Comparison of ENCODE assay signal across 1 cellular context in the genomic region with DNA sequence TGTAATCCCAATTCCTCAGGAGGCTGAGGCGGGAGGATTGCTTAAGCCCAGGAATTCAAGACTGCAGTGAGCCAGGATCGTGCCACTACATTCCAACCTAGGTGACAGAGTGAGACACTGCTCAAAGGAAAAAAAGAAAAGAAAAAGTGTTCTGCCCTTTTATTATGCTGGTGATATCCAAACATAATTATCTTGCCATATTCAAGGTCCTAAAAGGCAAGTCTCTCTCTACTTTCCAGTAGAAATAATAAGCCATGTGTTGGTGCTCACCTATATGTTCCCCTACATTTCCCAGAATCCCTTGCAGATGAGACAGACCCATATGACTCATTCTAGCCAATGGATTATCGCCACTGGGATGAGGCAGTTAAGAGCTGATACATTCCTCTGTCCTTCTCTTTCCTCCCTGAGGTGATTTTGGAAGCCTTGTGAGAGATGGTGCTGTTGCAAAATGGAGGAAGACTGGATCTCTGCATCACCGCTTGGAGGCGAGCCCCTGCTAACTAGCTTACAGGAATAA.
TF ChIP-seq lines count a peak whose summit lies in the region.

No MANE protein-coding gene starts in this region.

TF ChIP-seq in HCT116, 20 proteins besides CTCF, POLR2A, EP300 and RAD21 (continued from another document):
- no peak for TF ChIP-seq TCF7L2 (IDR thresholded peaks at IDR 0.05; ENCODE audit: borderline replicate concordance, extremely low read depth, insufficient read depth, insufficient read length)
- TF ChIP-seq FOSL1 (IDR thresholded peaks at IDR 0.05; ENCODE audit: low read depth) = no peak
- no peak for TF ChIP-seq CBX3 (IDR thresholded peaks at IDR 0.05; ENCODE audit: low read depth)
- TF ChIP-seq, protein P1, sequence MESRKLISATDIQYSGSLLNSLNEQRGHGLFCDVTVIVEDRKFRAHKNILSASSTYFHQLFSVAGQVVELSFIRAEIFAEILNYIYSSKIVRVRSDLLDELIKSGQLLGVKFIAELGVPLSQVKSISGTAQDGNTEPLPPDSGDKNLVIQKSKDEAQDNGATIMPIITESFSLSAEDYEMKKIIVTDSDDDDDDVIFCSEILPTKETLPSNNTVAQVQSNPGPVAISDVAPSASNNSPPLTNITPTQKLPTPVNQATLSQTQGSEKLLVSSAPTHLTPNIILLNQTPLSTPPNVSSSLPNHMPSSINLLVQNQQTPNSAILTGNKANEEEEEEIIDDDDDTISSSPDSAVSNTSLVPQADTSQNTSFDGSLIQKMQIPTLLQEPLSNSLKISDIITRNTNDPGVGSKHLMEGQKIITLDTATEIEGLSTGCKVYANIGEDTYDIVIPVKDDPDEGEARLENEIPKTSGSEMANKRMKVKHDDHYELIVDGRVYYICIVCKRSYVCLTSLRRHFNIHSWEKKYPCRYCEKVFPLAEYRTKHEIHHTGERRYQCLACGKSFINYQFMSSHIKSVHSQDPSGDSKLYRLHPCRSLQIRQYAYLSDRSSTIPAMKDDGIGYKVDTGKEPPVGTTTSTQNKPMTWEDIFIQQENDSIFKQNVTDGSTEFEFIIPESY (IDR thresholded peaks at IDR 0.05; ENCODE audit: extremely low read depth, insufficient replicate concordance, low read length) = no peak
- no peak for TF ChIP-seq REST (IDR thresholded peaks at IDR 0.05; ENCODE audit: low read depth)
- no peak for TF ChIP-seq POLR2AphosphoS5 (IDR thresholded peaks at IDR 0.05; ENCODE audit: low read depth, low read length)
